Comparison of ENCODE assay signal across 21 cellular contexts in genomic region chr7:42064534-42064933, GRCh38.
"Had no signal": no experiment of that assay in that cellular context is flagged by ENCODE, and none has a peak within 500 bp of the region (broad histone marks: within the 10 kb centered on the region; RNA-seq: fewer than 3 reads in every experiment).

No MANE protein-coding gene starts in this region.

- DNase-seq: dorsolateral prefrontal cortex; effector CD4-positive, alpha-beta T cell; foreskin fibroblast; gastrocnemius medialis; head of caudate nucleus; kidney; midbrain; naive thymus-derived CD4-positive, alpha-beta T cell; stimulated activated CD4-positive, alpha-beta T cell treated with anti-CD3 and anti-CD28 coated beads, Interleukin-2, amount 100 ng/mL, for 24 hours; stimulated activated CD4-positive, alpha-beta T cell treated with anti-CD3 and anti-CD28 coated beads, Interleukin-4, amount 100 ng/mL, for 24 hours; stimulated activated naive CD4-positive, alpha-beta T cell treated with Interleukin-2 at 50 U/mL for 16 hours; stomach; thyroid gland; trophoblast cell had no signal

- H3K36me3 Mint-ChIP-seq: memory B cell; naive thymus-derived CD4-positive, alpha-beta T cell; stimulated activated effector memory CD8-positive, alpha-beta T cell treated with anti-CD3 and anti-CD28 coated beads, Interleukin-12 subunit alpha, Interleukin-12 subunit beta, amount 100 ng/mL, for 72 hours had no signal

- H3K27ac Mint-ChIP-seq: memory B cell; naive thymus-derived CD4-positive, alpha-beta T cell; stimulated activated effector memory CD8-positive, alpha-beta T cell treated with anti-CD3 and anti-CD28 coated beads, Interleukin-12 subunit alpha, Interleukin-12 subunit beta, amount 100 ng/mL, for 72 hours had no signal

- H3K27ac ChIP-seq: dorsolateral prefrontal cortex, gastrocnemius medialis, prostate gland, right atrium auricular region, stomach, thyroid gland had no signal

- H3K4me3 Mint-ChIP-seq: memory B cell; naive thymus-derived CD4-positive, alpha-beta T cell; nephron; stimulated activated effector memory CD8-positive, alpha-beta T cell treated with anti-CD3 and anti-CD28 coated beads, Interleukin-12 subunit alpha, Interleukin-12 subunit beta, amount 100 ng/mL, for 72 hours had no signal

- H3K36me3 ChIP-seq: gastrocnemius medialis, prostate gland, right atrium auricular region, stomach, thyroid gland had no signal

- H3K4me1 ChIP-seq: gastrocnemius medialis, right atrium auricular region, stomach had no signal

- H3K4me1 Mint-ChIP-seq: memory B cell; naive thymus-derived CD4-positive, alpha-beta T cell; stimulated activated effector memory CD8-positive, alpha-beta T cell treated with anti-CD3 and anti-CD28 coated beads, Interleukin-12 subunit alpha, Interleukin-12 subunit beta, amount 100 ng/mL, for 72 hours had no signal

- FAIRE-seq: colon had no signal

- H3K9me3 Mint-ChIP-seq: memory B cell; naive thymus-derived CD4-positive, alpha-beta T cell; nephron had no signal

- H3K4me3 ChIP-seq: dorsolateral prefrontal cortex, gastrocnemius medialis, lung, prostate gland, right atrium auricular region, stomach, thyroid gland had no signal

- H3K27me3 ChIP-seq: dorsolateral prefrontal cortex, gastrocnemius medialis, right atrium auricular region, stomach, thyroid gland had no signal

- H3K9me3 ChIP-seq: gastrocnemius medialis, prostate gland, right atrium auricular region, stomach, thyroid gland had no signal
